ENCODE assay signal across 9 cellular contexts in genomic region chr15:48112242-48112641, GRCh38. TPM values are rescaled to one million over a fixed set of nuclear protein-coding genes. Genes with fewer than 3 reads are reported as not detected.
DNase-seq lines count a peak whose midpoint lies in the region; ATAC-seq and TF ChIP-seq lines count a peak whose summit lies in the region.
"Had no signal": no experiment of that assay in that cellular context is flagged by ENCODE, and none has a peak within 500 bp of the region (broad histone marks: within the 10 kb centered on the region; RNA-seq: fewer than 3 reads in every experiment).

No MANE protein-coding gene starts in this region.

- H2AFZ ChIP-seq in DND-41 (ENCODE audit: low read depth, low read length): no peak overlapping the region

- H3K4me1 ChIP-seq in DND-41 (ENCODE audit: insufficient read depth, low read length): no peaks in the 10 kb centered on the region
- no peaks in the 10 kb centered on the region for H3K4me1 ChIP-seq in liver (ENCODE audit: control insufficient read depth in 4 of 4, insufficient read depth in 4 of 4, low read length in 3 of 4)
- H3K4me1 ChIP-seq in aorta (ENCODE audit: control insufficient read depth in 1 of 2, insufficient read depth in 2 of 2, low read length in 2 of 2): peaks cover 0 to 6% of the 10 kb centered on the region in 2 donors

- H3K27me3 Mint-ChIP-seq in activated CD4-positive, alpha-beta T cell treated with anti-CD3 and anti-CD28 coated beads, Interleukin-2, amount 10 ng/mL, durations not matched to agents 24 days and 14 days: peaks cover 13% of the 10 kb centered on the region

- H3K27ac ChIP-seq in DND-41 (ENCODE audit: low read length) (no peak overlapping the region), liver (ENCODE audit: low read depth in 1 of 2, low read length in 2 of 2) (no peak overlapping the region), aorta (ENCODE audit: low read depth in 1 of 2, low read length in 2 of 2) (no peak overlapping the region)

- no peaks in the 10 kb centered on the region for H3K79me2 ChIP-seq in DND-41 (ENCODE audit: insufficient read depth, low read length)

- peak; percentile 18 to 23 for TF ChIP-seq RAD21 in liver (IDR thresholded peaks at IDR 0.05)

- no peaks in the 10 kb centered on the region for H4K20me1 ChIP-seq in DND-41 (ENCODE audit: insufficient read depth, low read length)

- no peak overlapping the region for H3K27ac Mint-ChIP-seq in activated CD4-positive, alpha-beta T cell treated with anti-CD3 and anti-CD28 coated beads, Interleukin-2, amount 10 ng/mL, durations not matched to agents 24 days and 14 days
- H3K27ac Mint-ChIP-seq: memory B cell had no signal

- H3K9me3 ChIP-seq in DND-41 (ENCODE audit: insufficient read depth, low read length, severe bottlenecking): no peaks in the 10 kb centered on the region
- H3K9me3 ChIP-seq in liver (ENCODE audit: control insufficient read depth in 4 of 4, low read length in 3 of 4): no peaks in the 10 kb centered on the region
- no peaks in the 10 kb centered on the region for H3K9me3 ChIP-seq in aorta (ENCODE audit: control insufficient read depth, low read length)

- H3K27me3 ChIP-seq in DND-41 (ENCODE audit: insufficient read depth, low read length, poor library complexity) (no peaks in the 10 kb centered on the region), liver (ENCODE audit: control insufficient read depth in 4 of 4, insufficient read depth in 4 of 4, low read length in 3 of 4) (peaks cover 0 to 8% (median 2%) of the 10 kb centered on the region in 4 donors), aorta (ENCODE audit: control insufficient read depth in 1 of 2, insufficient read depth in 2 of 2, low read length in 1 of 2) (no peaks in the 10 kb centered on the region)

- DNase-seq in DND-41 (peak; percentile 5), LNCaP clone FGC (ENCODE audit: low read depth) (peak; percentile 15), astrocyte of the spinal cord (ENCODE audit: low read depth, low spot score) (peak; percentile 38), KG1 (lab: John Stamatoyannopoulos, UW) (no peak), aorta (no peak)
- no peak for DNase-seq in activated CD4-positive, alpha-beta T cell treated with anti-CD3 and anti-CD28 coated beads, Interleukin-2, amount 10 ng/mL, durations not matched to agents 24 days and 14 days

- no peaks in the 10 kb centered on the region for H3K4me1 Mint-ChIP-seq in activated CD4-positive, alpha-beta T cell treated with anti-CD3 and anti-CD28 coated beads, Interleukin-2, amount 10 ng/mL, durations not matched to agents 24 days and 14 days
- H3K4me1 Mint-ChIP-seq: memory B cell had no signal

- no peak overlapping the region for H3K4me3 Mint-ChIP-seq in activated CD4-positive, alpha-beta T cell treated with anti-CD3 and anti-CD28 coated beads, Interleukin-2, amount 10 ng/mL, durations not matched to agents 24 days and 14 days
- H3K4me3 Mint-ChIP-seq: memory B cell had no signal

- 25% methylated on average over 6 of the region's 6 CpGs for WGBS in liver
- 54 to 63% methylated on average over 6 of the region's 6 CpGs for WGBS in aorta, 2 donors

- intact Hi-C loops in activated CD4-positive, alpha-beta T cell treated with anti-CD3 and anti-CD28 coated beads, Interleukin-2, amount 10 ng/mL, durations not matched to agents 24 days and 14 days (cut with micrococcal nuclease): loop anchor here (2.0 kb wide), 1 partner anchor 139 kb away; no protein-coding TSS in a partner anchor
- intact Hi-C loops in aorta (cut with DNase I): no loop called here

- no peaks in the 10 kb centered on the region for H3K36me3 Mint-ChIP-seq in activated CD4-positive, alpha-beta T cell treated with anti-CD3 and anti-CD28 coated beads, Interleukin-2, amount 10 ng/mL, durations not matched to agents 24 days and 14 days (ENCODE audit: low read depth)
- H3K36me3 Mint-ChIP-seq: memory B cell had no signal

- no peak overlapping the region for H3K9ac ChIP-seq in DND-41 (ENCODE audit: low read depth, low read length)
- H3K9ac ChIP-seq in liver (ENCODE audit: low read depth in 1 of 2, low read length in 2 of 2): no peak overlapping the region

- in situ Hi-C loops in astrocyte of the spinal cord (cut with HindIII; ENCODE audit: low sequenced_read_pairs): no loop called here

- no peak overlapping the region for H3K4me2 ChIP-seq in DND-41 (ENCODE audit: insufficient read depth, low read length)

- TF ChIP-seq CTCF in DND-41 (IDR thresholded peaks at IDR 0.05; ENCODE audit: borderline replicate concordance, extremely low read depth, low read length, poor library complexity, severe bottlenecking) (peak; percentile 38), LNCaP clone FGC (IDR thresholded peaks at IDR 0.05; ENCODE audit: control insufficient read depth, extremely low read depth, insufficient read depth) (peak; percentile 86), astrocyte of the spinal cord (IDR thresholded peaks at IDR 0.05; ENCODE audit: low read depth, low read length) (peak; percentile 70), liver (IDR thresholded peaks at IDR 0.05; ENCODE audit: low read depth, low read length, missing input control) (peak; percentile 9)

- ATAC-seq in DND-41 (ENCODE audit: insufficient read depth, low read depth): no peak
- no peak for ATAC-seq in GM21423 (IDR thresholded peaks at IDR 0.05; ENCODE audit: unreplicated experiment)
- no peak for ATAC-seq in aorta (ENCODE audit: low FRiP score)

- no peaks in the 10 kb centered on the region for H3K36me3 ChIP-seq in DND-41 (ENCODE audit: insufficient read depth, low read length)
- no peaks in the 10 kb centered on the region for H3K36me3 ChIP-seq in liver (ENCODE audit: control insufficient read depth in 4 of 4, insufficient read depth in 3 of 4, low read depth in 1 of 4, low read length in 3 of 4)
- no peaks in the 10 kb centered on the region for H3K36me3 ChIP-seq in aorta (ENCODE audit: control insufficient read depth in 1 of 2, insufficient read depth in 2 of 2, low read length in 1 of 2)

- H3K9me3 Mint-ChIP-seq in activated CD4-positive, alpha-beta T cell treated with anti-CD3 and anti-CD28 coated beads, Interleukin-2, amount 10 ng/mL, durations not matched to agents 24 days and 14 days: no peaks in the 10 kb centered on the region
- H3K9me3 Mint-ChIP-seq: memory B cell had no signal

- H3K4me3 ChIP-seq in DND-41 (ENCODE audit: low read depth in 1 of 2, low read length in 2 of 2) (no peak overlapping the region), LNCaP clone FGC (ENCODE audit: low read depth, low read length) (no peak overlapping the region), astrocyte of the spinal cord (ENCODE audit: low read depth, low read length) (no peak overlapping the region), liver (ENCODE audit: low read depth in 1 of 3, low read length in 3 of 3) (no peak overlapping the region), aorta (ENCODE audit: low read length in 2 of 2) (no peak overlapping the region)

TF ChIP-seq in liver, 16 proteins besides CTCF, POLR2A, EP300 and RAD21:
- TF ChIP-seq FOXA2 (IDR thresholded peaks at IDR 0.05) (no peak), TAF1 (conservative IDR thresholded peaks at IDR 0.05) (no peak), ATF3 (IDR thresholded peaks at IDR 0.05) (no peak)

RNA-seq across cellular contexts. Expression of gene SLC24A5, which starts 8.5 kb away (rescaled TPM):
- not detected for total RNA-seq in liver
- polyA plus RNA-seq in liver: not detected
- not detected in 2 replicates for total RNA-seq in activated CD4-positive, alpha-beta T cell treated with anti-CD3 and anti-CD28 coated beads, Interleukin-2, amount 10 ng/mL, durations not matched to agents 24 days and 14 days
- total RNA-seq in aorta: not detected
- under 1 TPM in 1 of 2 donors, not detected in 1; 0.41 TPM for polyA plus RNA-seq in aorta

Comparison
In these comparisons a context has a peak if more than half of its experiments do, and no peak if none do; other contexts are left out.
1. DNase-seq: peak in DND-41 (single experiment), LNCaP clone FGC (single experiment) and astrocyte of the spinal cord (single experiment); none in activated CD4-positive, alpha-beta T cell treated with anti-CD3 and anti-CD28 coated beads, Interleukin-2, amount 10 ng/mL, durations not matched to agents 24 days and 14 days (single experiment), KG1 (single experiment) and aorta (0 of 2).
2. CTCF ChIP-seq: peak in every context shown above with its lines; median percentile 86 in LNCaP clone FGC; 70 in astrocyte of the spinal cord; 38 in DND-41; 9 in liver.